Comparison of ENCODE assay signal across 9 cellular contexts in genomic region chr5:72510610-72511121, GRCh38. TPM values are rescaled to one million over a fixed set of nuclear protein-coding genes. Genes with fewer than 3 reads are reported as not detected.
DNase-seq lines count a peak whose midpoint lies in the region; ATAC-seq and TF ChIP-seq lines count a peak whose summit lies in the region.
"Had no signal": no experiment of that assay in that cellular context is flagged by ENCODE, and none has a peak within 500 bp of the region (broad histone marks: within the 10 kb centered on the region; RNA-seq: fewer than 3 reads in every experiment).

No MANE protein-coding gene starts in this region.

- H3K27me3 ChIP-seq in mammary epithelial cell (ENCODE audit: insufficient read depth, low read length): no peaks in the 10 kb centered on the region
- H3K27me3 ChIP-seq in transverse colon: no peaks in the 10 kb centered on the region

- H3K4me3 ChIP-seq in mammary epithelial cell (replicated peaks in 1 of 3; ENCODE audit: insufficient read depth in 1 of 3, low read depth in 2 of 3, low read length in 3 of 3): no peak overlapping the region
- H3K4me3 ChIP-seq in transverse colon: no peak overlapping the region

- no peak overlapping the region for H3K4me2 ChIP-seq in mammary epithelial cell (ENCODE audit: insufficient read depth, low read depth, low read length)

- no peaks in the 10 kb centered on the region for H3K9me3 Mint-ChIP-seq in activated CD4-positive, alpha-beta T cell treated with anti-CD3 and anti-CD28 coated beads for 36 hours (ENCODE audit: low read depth)
- H3K9me3 Mint-ChIP-seq in activated CD4-positive, alpha-beta T cell treated with anti-CD3 and anti-CD28 coated beads, Interleukin-2, amount 10 ng/mL, durations not matched to agents 24 days and 14 days: no peaks in the 10 kb centered on the region
- H3K9me3 Mint-ChIP-seq in activated T-helper 1 cell treated with anti-CD3 and anti-CD28 coated beads, Interleukin-12 subunit alpha, Interleukin-12 subunit beta, Interleukin-2, Interleukin-4 antibody, amounts not matched to agents 30 ng/mL and 10 ng/mL and 1 ng/mL, durations not matched to agents 14 hours and 24 hours and 36 hours: no peaks in the 10 kb centered on the region
- H3K9me3 Mint-ChIP-seq: activated naive CD8-positive, alpha-beta T cell treated with anti-CD3 and anti-CD28 coated beads, Interleukin-2, amount 10 ng/mL, durations not matched to agents 7 days and 5 days had no signal

- no peaks in the 10 kb centered on the region for H3K79me2 ChIP-seq in mammary epithelial cell (ENCODE audit: insufficient read depth, low read length)

- H4K20me1 ChIP-seq in mammary epithelial cell (ENCODE audit: insufficient read depth, low read length): no peaks in the 10 kb centered on the region

- peak; percentile 16 for DNase-seq in activated CD4-positive, alpha-beta T cell treated with anti-CD3 and anti-CD28 coated beads for 36 hours
- DNase-seq in activated CD4-positive, alpha-beta T cell treated with anti-CD3 and anti-CD28 coated beads, Interleukin-2, amount 10 ng/mL, durations not matched to agents 24 days and 14 days: no peak
- DNase-seq in mammary epithelial cell (no peak), kidney tubule cell (ENCODE audit: low spot score) (peak; percentile 49), transverse colon (no peak)
- DNase-seq in activated T-helper 1 cell treated with anti-CD3 and anti-CD28 coated beads, Interleukin-12 subunit alpha, Interleukin-12 subunit beta, Interleukin-2, Interleukin-4 antibody, amounts not matched to agents 30 ng/mL and 10 ng/mL and 1 ng/mL, durations not matched to agents 14 hours and 24 hours and 36 hours (ENCODE audit: low spot score): no peak
- DNase-seq in stimulated activated CD4-positive, alpha-beta T cell treated with anti-CD3 and anti-CD28 coated beads, Interleukin-4, amount 100 ng/mL, for 4 hours: no peak
- DNase-seq: activated naive CD8-positive, alpha-beta T cell treated with anti-CD3 and anti-CD28 coated beads, Interleukin-2, amount 10 ng/mL, durations not matched to agents 7 days and 5 days had no signal

- peak; percentile 55 for ATAC-seq in activated CD4-positive, alpha-beta T cell treated with anti-CD3 and anti-CD28 coated beads for 36 hours
- no peak for ATAC-seq in GM18861 (IDR thresholded peaks at IDR 0.05; ENCODE audit: unreplicated experiment)

- H2AFZ ChIP-seq in mammary epithelial cell (ENCODE audit: low read depth, low read length): peak overlapping the region; percentile 29

- CTCF ChIA-PET in activated CD4-positive, alpha-beta T cell treated with anti-CD3 and anti-CD28 coated beads for 36 hours (lab: Charles Lee): no interaction called here
- CTCF ChIA-PET in mammary epithelial cell (lab: Charles Lee; ENCODE audit: low non-redundant PET): no interaction called here

- H3K4me3 Mint-ChIP-seq in activated CD4-positive, alpha-beta T cell treated with anti-CD3 and anti-CD28 coated beads for 36 hours: no peak overlapping the region
- no peak overlapping the region for H3K4me3 Mint-ChIP-seq in activated CD4-positive, alpha-beta T cell treated with anti-CD3 and anti-CD28 coated beads, Interleukin-2, amount 10 ng/mL, durations not matched to agents 24 days and 14 days
- H3K4me3 Mint-ChIP-seq in activated T-helper 1 cell treated with anti-CD3 and anti-CD28 coated beads, Interleukin-12 subunit alpha, Interleukin-12 subunit beta, Interleukin-2, Interleukin-4 antibody, amounts not matched to agents 30 ng/mL and 10 ng/mL and 1 ng/mL, durations not matched to agents 14 hours and 24 hours and 36 hours: no peak overlapping the region
- H3K4me3 Mint-ChIP-seq: activated naive CD8-positive, alpha-beta T cell treated with anti-CD3 and anti-CD28 coated beads, Interleukin-2, amount 10 ng/mL, durations not matched to agents 7 days and 5 days had no signal

- no peak for TF ChIP-seq POLR2A in transverse colon (IDR thresholded peaks at IDR 0.05)

- no peak overlapping the region for H3K9ac ChIP-seq in mammary epithelial cell (ENCODE audit: insufficient read depth, low read length)

- intact Hi-C loops in activated CD4-positive, alpha-beta T cell treated with anti-CD3 and anti-CD28 coated beads for 36 hours (cut with DNase I, micrococcal nuclease): no loop called here
- intact Hi-C loops in activated CD4-positive, alpha-beta T cell treated with anti-CD3 and anti-CD28 coated beads, Interleukin-2, amount 10 ng/mL, durations not matched to agents 24 days and 14 days (cut with micrococcal nuclease): no loop called here
- intact Hi-C loops in mammary epithelial cell (cut with micrococcal nuclease) (loop anchor here (5.0 kb wide), 1 partner anchor 68 kb away; no protein-coding TSS in a partner anchor), transverse colon (cut with DNase I; ENCODE audit: low total_unique reads) (no loop called here)
- intact Hi-C loops in activated T-helper 1 cell treated with anti-CD3 and anti-CD28 coated beads, Interleukin-12 subunit alpha, Interleukin-12 subunit beta, Interleukin-2, Interleukin-4 antibody, amounts not matched to agents 30 ng/mL and 10 ng/mL and 1 ng/mL, durations not matched to agents 14 hours and 24 hours and 36 hours (cut with micrococcal nuclease): no loop called here

- no peak overlapping the region for H3K27ac Mint-ChIP-seq in activated CD4-positive, alpha-beta T cell treated with anti-CD3 and anti-CD28 coated beads for 36 hours
- H3K27ac Mint-ChIP-seq in activated CD4-positive, alpha-beta T cell treated with anti-CD3 and anti-CD28 coated beads, Interleukin-2, amount 10 ng/mL, durations not matched to agents 24 days and 14 days: no peak overlapping the region
- no peak overlapping the region for H3K27ac Mint-ChIP-seq in activated T-helper 1 cell treated with anti-CD3 and anti-CD28 coated beads, Interleukin-12 subunit alpha, Interleukin-12 subunit beta, Interleukin-2, Interleukin-4 antibody, amounts not matched to agents 30 ng/mL and 10 ng/mL and 1 ng/mL, durations not matched to agents 14 hours and 24 hours and 36 hours
- H3K27ac Mint-ChIP-seq: activated naive CD8-positive, alpha-beta T cell treated with anti-CD3 and anti-CD28 coated beads, Interleukin-2, amount 10 ng/mL, durations not matched to agents 7 days and 5 days had no signal

- H3K27ac ChIP-seq in mammary epithelial cell (ENCODE audit: insufficient read depth, low read depth, low read length) (no peak overlapping the region), transverse colon (peak overlapping the region; percentile 28 to 52 (median 40))

- TF ChIP-seq EP300 in transverse colon (IDR thresholded peaks at IDR 0.05; ENCODE audit: low read depth): no peak

- peaks cover 36% of the 10 kb centered on the region for H3K27me3 Mint-ChIP-seq in activated CD4-positive, alpha-beta T cell treated with anti-CD3 and anti-CD28 coated beads for 36 hours
- H3K27me3 Mint-ChIP-seq in activated CD4-positive, alpha-beta T cell treated with anti-CD3 and anti-CD28 coated beads, Interleukin-2, amount 10 ng/mL, durations not matched to agents 24 days and 14 days: peaks cover 19% of the 10 kb centered on the region
- H3K27me3 Mint-ChIP-seq in activated T-helper 1 cell treated with anti-CD3 and anti-CD28 coated beads, Interleukin-12 subunit alpha, Interleukin-12 subunit beta, Interleukin-2, Interleukin-4 antibody, amounts not matched to agents 30 ng/mL and 10 ng/mL and 1 ng/mL, durations not matched to agents 14 hours and 24 hours and 36 hours (ENCODE audit: insufficient read depth): peaks cover 12% of the 10 kb centered on the region

- peaks cover 8% of the 10 kb centered on the region for H3K4me1 Mint-ChIP-seq in activated CD4-positive, alpha-beta T cell treated with anti-CD3 and anti-CD28 coated beads for 36 hours
- no peaks in the 10 kb centered on the region for H3K4me1 Mint-ChIP-seq in activated CD4-positive, alpha-beta T cell treated with anti-CD3 and anti-CD28 coated beads, Interleukin-2, amount 10 ng/mL, durations not matched to agents 24 days and 14 days
- H3K4me1 Mint-ChIP-seq in activated T-helper 1 cell treated with anti-CD3 and anti-CD28 coated beads, Interleukin-12 subunit alpha, Interleukin-12 subunit beta, Interleukin-2, Interleukin-4 antibody, amounts not matched to agents 30 ng/mL and 10 ng/mL and 1 ng/mL, durations not matched to agents 14 hours and 24 hours and 36 hours (ENCODE audit: low read depth): no peaks in the 10 kb centered on the region
- H3K4me1 Mint-ChIP-seq: activated naive CD8-positive, alpha-beta T cell treated with anti-CD3 and anti-CD28 coated beads, Interleukin-2, amount 10 ng/mL, durations not matched to agents 7 days and 5 days had no signal

- H3K9me3 ChIP-seq in mammary epithelial cell (replicated peaks; ENCODE audit: insufficient read depth, low read length) (no peaks in the 10 kb centered on the region), transverse colon (no peaks in the 10 kb centered on the region)

- H3K36me3 ChIP-seq in mammary epithelial cell (ENCODE audit: insufficient read depth, low read length) (no peaks in the 10 kb centered on the region), transverse colon (no peaks in the 10 kb centered on the region)

- no TSS peak for BruUV-seq in mammary epithelial cell (replicated peaks; lab: Mats Ljungman, UMichigan)

- H3K4me1 ChIP-seq in mammary epithelial cell (ENCODE audit: insufficient read depth, low read length): peaks cover 20% of the 10 kb centered on the region
- H3K4me1 ChIP-seq in transverse colon: peaks cover 7 to 41% (median 19%) of the 10 kb centered on the region in 4 donors

- H3K36me3 Mint-ChIP-seq in activated CD4-positive, alpha-beta T cell treated with anti-CD3 and anti-CD28 coated beads for 36 hours (ENCODE audit: low read depth): no peaks in the 10 kb centered on the region
- no peaks in the 10 kb centered on the region for H3K36me3 Mint-ChIP-seq in activated CD4-positive, alpha-beta T cell treated with anti-CD3 and anti-CD28 coated beads, Interleukin-2, amount 10 ng/mL, durations not matched to agents 24 days and 14 days (ENCODE audit: low read depth)
- H3K36me3 Mint-ChIP-seq in activated T-helper 1 cell treated with anti-CD3 and anti-CD28 coated beads, Interleukin-12 subunit alpha, Interleukin-12 subunit beta, Interleukin-2, Interleukin-4 antibody, amounts not matched to agents 30 ng/mL and 10 ng/mL and 1 ng/mL, durations not matched to agents 14 hours and 24 hours and 36 hours (ENCODE audit: low read depth): no peaks in the 10 kb centered on the region
- H3K36me3 Mint-ChIP-seq: activated naive CD8-positive, alpha-beta T cell treated with anti-CD3 and anti-CD28 coated beads, Interleukin-2, amount 10 ng/mL, durations not matched to agents 7 days and 5 days had no signal

- dilution Hi-C loops in mammary epithelial cell (cut with HindIII; ENCODE audit: low sequenced_read_pairs): no loop called here

- in situ Hi-C loops in mammary epithelial cell (cut with MboI; ENCODE audit: low sequenced_read_pairs in 2 of 2) (loop anchor here in 1 of 2 donors (10.0 kb wide), 1 partner anchor 136 kb away; no protein-coding TSS in a partner anchor), transverse colon (cut with MboI; ENCODE audit: low pct_ligation_motif_present in 1 of 4, low pct_unique_long_range_greater_than_20kb in 1 of 4, low sequenced_read_pairs in 3 of 4) (no loop called here)

- TF ChIP-seq CTCF in mammary epithelial cell (conservative IDR thresholded peaks at IDR 0.05 in 1 of 2, IDR thresholded peaks at IDR 0.05 in 1 of 2; ENCODE audit: extremely low read depth in 1 of 2, insufficient read depth in 1 of 2, low read depth in 1 of 2, low read length in 2 of 2): no peak
- TF ChIP-seq CTCF in transverse colon (IDR thresholded peaks at IDR 0.05): no peak

- WGBS in mammary epithelial cell (ENCODE audit: low coverage, missing lambda C conversion rate): 56% methylated on average over 5 of the region's 6 CpGs
- 63% methylated on average over 6 of the region's 6 CpGs; no CpG with 5 or more reads in 1 of the 2 donors for whole genome bisulfite sequencing in transverse colon (ENCODE audit: low coverage in 1 of 2), 2 donors

- POLR2A ChIA-PET in activated CD4-positive, alpha-beta T cell treated with anti-CD3 and anti-CD28 coated beads for 36 hours (lab: Charles Lee): no interaction called here

RNA-seq across cellular contexts. Expression of gene ZNF366, which starts 3.5 kb away (rescaled TPM):
- not detected for total RNA-seq in activated CD4-positive, alpha-beta T cell treated with anti-CD3 and anti-CD28 coated beads for 36 hours
- total RNA-seq in activated CD4-positive, alpha-beta T cell treated with anti-CD3 and anti-CD28 coated beads, Interleukin-2, amount 10 ng/mL, durations not matched to agents 24 days and 14 days: not detected in 2 replicates
- total RNA-seq in mammary epithelial cell: not detected
- not detected for polyA plus RNA-seq in mammary epithelial cell
- polyA minus RNA-seq in mammary epithelial cell: not detected
- 1 to 10 TPM in 1 of 4 donors, under 1 TPM in 3; 0.40 to 1.4 (median 0.72) TPM for total RNA-seq in transverse colon
- total RNA-seq in activated T-helper 1 cell treated with anti-CD3 and anti-CD28 coated beads, Interleukin-12 subunit alpha, Interleukin-12 subunit beta, Interleukin-2, Interleukin-4 antibody, amounts not matched to agents 30 ng/mL and 10 ng/mL and 1 ng/mL, durations not matched to agents 14 hours and 24 hours and 36 hours: not detected in 2 replicates

Comparison
In these comparisons a context has a peak if more than half of its experiments do, and no peak if none do; other contexts are left out.
1. DNase-seq: peak in activated CD4-positive, alpha-beta T cell treated with anti-CD3 and anti-CD28 coated beads for 36 hours (single experiment) and kidney tubule cell (single experiment); none in activated CD4-positive, alpha-beta T cell treated with anti-CD3 and anti-CD28 coated beads, Interleukin-2, amount 10 ng/mL, durations not matched to agents 24 days and 14 days (single experiment), mammary epithelial cell (single experiment), transverse colon (single experiment), activated T-helper 1 cell treated with anti-CD3 and anti-CD28 coated beads, Interleukin-12 subunit alpha, Interleukin-12 subunit beta, Interleukin-2, Interleukin-4 antibody, amounts not matched to agents 30 ng/mL and 10 ng/mL and 1 ng/mL, durations not matched to agents 14 hours and 24 hours and 36 hours (single experiment) and stimulated activated CD4-positive, alpha-beta T cell treated with anti-CD3 and anti-CD28 coated beads, Interleukin-4, amount 100 ng/mL, for 4 hours (0 of 2).